In the genomic region with DNA sequence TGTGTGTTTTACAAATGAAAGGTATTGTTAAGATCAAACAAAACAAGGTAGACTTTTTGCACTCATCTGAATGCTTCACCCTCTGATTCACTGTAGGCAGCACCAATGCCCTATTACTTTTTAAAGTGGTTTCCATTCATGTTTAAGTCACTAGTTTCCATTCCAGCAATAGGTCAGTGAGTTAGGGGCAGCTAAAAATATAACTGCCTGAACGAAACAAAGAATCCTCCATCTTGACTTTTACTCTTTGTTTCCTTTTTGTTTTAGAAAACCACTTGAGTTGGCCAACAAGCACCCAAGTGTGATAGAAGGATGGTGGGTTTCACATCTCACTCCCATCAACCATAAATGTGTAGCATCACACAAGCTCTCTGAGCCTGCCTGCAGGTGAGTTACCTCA, we compare ENCODE assay signal across 25 cellular contexts. TPM values are rescaled to one million over a fixed set of nuclear protein-coding genes. Genes with fewer than 3 reads are reported as not detected.
DNase-seq lines count a peak whose midpoint lies in the region; ATAC-seq, FAIRE-seq and TF ChIP-seq lines count a peak whose summit lies in the region.
"Had no signal": no experiment of that assay in that cellular context is flagged by ENCODE, and none has a peak within 500 bp of the region (broad histone marks: within the 10 kb centered on the region; RNA-seq: fewer than 3 reads in every experiment).

No MANE protein-coding gene starts in this region.

- no peaks in the 10 kb centered on the region for H4K20me1 ChIP-seq in GM12878 (ENCODE audit: control insufficient read depth, insufficient read depth)

- H3K4me2 ChIP-seq in GM12878 (ENCODE audit: control insufficient read depth, insufficient read depth): no peak overlapping the region

- no peak overlapping the region for H2AFZ ChIP-seq in GM12878 (ENCODE audit: control insufficient read depth, low read depth, low read length)

- no peak for DNase-seq in GM12878 (ENCODE audit: low read depth, low spot score)
- DNase-seq in left lobe of liver (ENCODE audit: low spot score): no peak
- no peak for DNase-seq in SIG-M5 treated with dmso at 0.1 percent for 504 hours (lab: John Stamatoyannopoulos, UW; ENCODE audit: unreplicated experiment)
- no peak for DNase-seq in HPDE6-E6E7 (ENCODE audit: extremely low spot score)
- DNase-seq: activated CD4-positive, alpha-beta T cell treated with anti-CD3 and anti-CD28 coated beads for 48 hours; activated CD8-positive, alpha-beta memory T cell treated with anti-CD3 and anti-CD28 coated beads, Interleukin-2, amount 50 U/mL, for 48 hours; activated effector memory CD4-positive, alpha-beta T cell treated with anti-CD3 and anti-CD28 coated beads, Interleukin-2, amount 50 U/mL, for 16 hours; adrenal gland; dermis blood vessel endothelial cell; NCI-H1092 treated with DMSO at 0.1 percent for 48 hours; NCI-H2081; NCI-H510A; nucleus accumbens; transverse colon had no signal

- RAD21 ChIA-PET in GM12878 (lab: Charles Lee; ENCODE audit: unreplicated experiment): no interaction called here

- H3K9me3 ChIP-seq in GM12878 (replicated peaks; ENCODE audit: control insufficient read depth, insufficient read depth, low read length): no peaks in the 10 kb centered on the region; the same call in 1 of the 3 replicates
- H3K9me3 ChIP-seq: adrenal gland, transverse colon had no signal

- TF ChIP-seq RAD21 in GM12878 (IDR thresholded peaks at IDR 0.05; ENCODE audit: insufficient read depth, low read depth, low read length): no peak

- H3K79me2 ChIP-seq in GM12878 (ENCODE audit: control insufficient read depth, insufficient read depth, low read length): no peaks in the 10 kb centered on the region

- H3K4me1 ChIP-seq in GM12878 (ENCODE audit: control insufficient read depth, insufficient read depth, low read length): no peaks in the 10 kb centered on the region
- H3K4me1 ChIP-seq: adrenal gland had no signal

- WGBS in GM12878 (ENCODE audit: insufficient coverage, insufficient replicate concordance, low lambda C conversion rate, missing lambda C conversion rate): 0% methylated on average over 1 of the region's 1 CpG

- SMC1A ChIA-PET in GM12878 (lab: Charles Lee; ENCODE audit: uncharacterized antibody, unreplicated experiment): interaction anchor here (1.4 kb wide), 1 partner anchor 12 kb away, joined by 3 read pairs; no protein-coding TSS in a partner anchor

- peak; percentile 76 for ATAC-seq in GM18858 (IDR thresholded peaks at IDR 0.05; ENCODE audit: unreplicated experiment)
- peak; percentile 64 for ATAC-seq in GM19351 (IDR thresholded peaks at IDR 0.05; ENCODE audit: unreplicated experiment)
- peak; percentile 59 for ATAC-seq in HG02885 (IDR thresholded peaks at IDR 0.05; ENCODE audit: poor library complexity, unreplicated experiment)
- ATAC-seq in GM12878: peak; percentile 31; the same call in 1 of the 3 replicates
- no peak for ATAC-seq in left lobe of liver

- H3K27ac ChIP-seq in GM12878 (ENCODE audit: control insufficient read depth, insufficient read depth): no peak overlapping the region
- H3K27ac ChIP-seq: adrenal gland, RWPE1, transverse colon had no signal

- no peak for TF ChIP-seq CTCF in GM12878 (IDR thresholded peaks at IDR 0.05 in 2 of 3, conservative IDR thresholded peaks at IDR 0.05 in 1 of 3; ENCODE audit: control insufficient read depth in 2 of 3, extremely low read depth in 1 of 3, insufficient read depth in 1 of 3, low read depth in 3 of 3, low read length in 3 of 3)

- no peak overlapping the region for H3K4me3 ChIP-seq in GM12878
- H3K4me3 ChIP-seq: adrenal gland, lung, transverse colon had no signal

- H3K27me3 ChIP-seq in GM12878 (replicated peaks in 1 of 2; ENCODE audit: control insufficient read depth in 2 of 2, insufficient read depth in 2 of 2, low read length in 1 of 2): no peaks in the 10 kb centered on the region; a peak in 1 of 4 replicates
- H3K27me3 ChIP-seq: adrenal gland, transverse colon had no signal

- no peak overlapping the region for H3K9ac ChIP-seq in GM12878 (ENCODE audit: control insufficient read depth, insufficient read depth, low read length)

- intact Hi-C loops in GM12878 (cut with micrococcal nuclease; ENCODE audit: unreplicated experiment): no loop called here

- no TSS peak for BruUV-seq in GM12878 (replicated peaks; lab: Mats Ljungman, UMichigan)

- POLR2A ChIA-PET in GM12878 (lab: Charles Lee): no interaction called here

- in situ Hi-C loops in GM12878 (cut with MboI): no loop called here

- no peak for TF ChIP-seq POLR2A in GM12878 (IDR thresholded peaks at IDR 0.05; ENCODE audit: low read depth, low read length)

- TF ChIP-seq EP300 in GM12878 (IDR thresholded peaks at IDR 0.05; ENCODE audit: borderline replicate concordance in 1 of 2, control insufficient read depth in 1 of 2, low read depth in 2 of 2, low read length in 2 of 2): no peak

- no peaks in the 10 kb centered on the region for H3K36me3 ChIP-seq in GM12878 (ENCODE audit: control insufficient read depth in 2 of 2, insufficient read depth in 2 of 2, low read length in 1 of 2)
- H3K36me3 ChIP-seq: adrenal gland, transverse colon had no signal

- FAIRE-seq in GM12878 (lab: Jason Lieb, UNC): no peak
- FAIRE-seq: bronchial epithelial cell, endothelial cell of umbilical vein, H1, islet of Langerhans, TTC549 had no signal

- CTCF ChIA-PET in GM12878 (lab: Yijun Ruan, JAX): no interaction called here

TF ChIP-seq in GM12878, 131 proteins besides CTCF, POLR2A, EP300 and RAD21:
- no peak for TF ChIP-seq ATF2 (IDR thresholded peaks at IDR 0.05; ENCODE audit: low read length)
- TF ChIP-seq SUPT20H (IDR thresholded peaks at IDR 0.05; ENCODE audit: borderline replicate concordance, control insufficient read depth, low read depth, low read length): no peak

RNA-seq across cellular contexts. Expression of gene CLIC5, which starts 25.5 kb away (rescaled TPM):
- 0.17 and 0.40 TPM in 2 replicates for total RNA-seq in GM12878 (2013; cell fraction: nucleolus; rRNA removed)
- total RNA-seq in GM12878 (2014; rRNA removed) (not detected in 2 replicates), GM12878 (2014; rRNA removed; fragmentation: Illumina TruSeq; extraction: Trizol) (not detected in 2 replicates), GM12878 (2021) (not detected in 2 replicates), left lobe of liver (0.28 TPM)
- polyA plus RNA-seq in GM12878 (2011; ENCODE audit: low read depth): not detected
- polyA plus RNA-seq in GM12878 (2011; rRNA removed) (0.04 and 0.08 TPM in 2 replicates), GM12878 (2014; fragmentation: Illumina TruSeq; extraction: Trizol) (0.01 TPM in 1 of 2 replicates, not detected in the other), GM12878 (2014; fragmentation: Nextera tagmentation; extraction: Ambion mirVana) (under 1 TPM in 1 of 2 experiments, not detected in 1; 0.02 TPM), GM12878 (2014; rRNA removed) (0.01 TPM in 1 of 2 replicates, not detected in the other), GM12878 (2016; fragmentation: Nextera tagmentation; extraction: Ambion mirVana) (not detected)
- polyA plus RNA-seq in GM12878 (2011; cell fraction: cytosol; rRNA removed): not detected in 2 replicates
- 0.01 and 0.13 TPM in 2 replicates for polyA plus RNA-seq in GM12878 (2011; cell fraction: nucleus; rRNA removed)
- 0.11 TPM in 2 replicates for polyA plus RNA-seq in GM12878 (2012)
- polyA minus RNA-seq in GM12878 (2011; rRNA and poly(A)+ RNA removed): not detected in 2 replicates
- polyA minus RNA-seq in GM12878 (2011; cell fraction: cytosol; rRNA and poly(A)+ RNA removed): not detected in 2 replicates
- polyA minus RNA-seq in GM12878 (2011; cell fraction: nucleus; rRNA and poly(A)+ RNA removed): not detected in 2 replicates
- total RNA-seq: bronchial epithelial cell, LHCN-M2 had no signal
- polyA plus RNA-seq: endothelial cell of umbilical vein had no signal
